Comparison of ENCODE assay signal across 10 cellular contexts in the genomic region with DNA sequence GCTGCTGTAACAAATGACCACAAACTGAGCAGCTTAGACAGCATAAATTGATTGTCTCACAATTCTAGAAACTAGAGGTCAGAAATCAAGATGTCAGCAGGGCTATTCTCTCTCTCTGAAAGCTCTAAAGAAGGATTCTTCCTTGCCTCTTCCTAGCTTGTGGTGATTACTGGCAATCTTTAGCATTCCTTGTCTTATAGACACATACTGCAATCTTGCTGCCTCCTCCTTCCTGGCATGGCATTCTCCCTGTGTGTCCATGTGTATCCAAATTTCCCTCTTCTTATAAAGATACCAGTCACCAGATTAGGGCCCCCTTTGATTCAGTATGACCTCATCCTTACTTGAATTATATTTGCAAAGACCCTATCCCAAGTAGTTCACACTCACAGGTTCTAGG. TPM values are rescaled to one million over a fixed set of nuclear protein-coding genes. Genes with fewer than 3 reads are reported as not detected.
DNase-seq lines count a peak whose midpoint lies in the region; ATAC-seq and TF ChIP-seq lines count a peak whose summit lies in the region.
"Had no signal": no experiment of that assay in that cellular context is flagged by ENCODE, and none has a peak within 500 bp of the region (broad histone marks: within the 10 kb centered on the region; RNA-seq: fewer than 3 reads in every experiment).

No MANE protein-coding gene starts in this region.

- no peak overlapping the region for H3K4me3 ChIP-seq in CD4-positive, alpha-beta memory T cell (ENCODE audit: low read length in 2 of 2)
- H3K4me3 ChIP-seq in naive thymus-derived CD4-positive, alpha-beta T cell (ENCODE audit: low read length), result no peak overlapping the region

- no peak for DNase-seq in CD4-positive, alpha-beta memory T cell
- DNase-seq in HFFc6, result peak; percentile 18
- peak; percentile 10 for DNase-seq in astrocyte of the hippocampus (ENCODE audit: low read depth, low spot score)
- no peak for DNase-seq in naive thymus-derived CD4-positive, alpha-beta T cell
- DNase-seq in NCI-H1417 (lab: John Stamatoyannopoulos, UW), result no peak
- no peak for DNase-seq in GM19238 (ENCODE audit: insufficient read length, low spot score)
- no peak for DNase-seq in hypothalamus (lab: John Stamatoyannopoulos, UW)
- DNase-seq: DMS79 treated with DMSO at 0.1 percent for 48 hours, NCI-H2081 treated with DMSO at 0.1 percent for 48 hours had no signal

- no peaks in the 10 kb centered on the region for H3K9me3 Mint-ChIP-seq in CD4-positive, alpha-beta memory T cell
- no peaks in the 10 kb centered on the region for H3K9me3 Mint-ChIP-seq in HFFc6
- no peaks in the 10 kb centered on the region for H3K9me3 Mint-ChIP-seq in naive thymus-derived CD4-positive, alpha-beta T cell

- peaks cover 33 to 71% (median 47%) of the 10 kb centered on the region in 4 donors for H3K4me1 Mint-ChIP-seq in CD4-positive, alpha-beta memory T cell
- H3K4me1 Mint-ChIP-seq in HFFc6 (ENCODE audit: low read depth), result peaks cover 28% of the 10 kb centered on the region
- peaks cover 36 to 77% (median 63%) of the 10 kb centered on the region in 7 donors for H3K4me1 Mint-ChIP-seq in naive thymus-derived CD4-positive, alpha-beta T cell

- H3K36me3 ChIP-seq in CD4-positive, alpha-beta memory T cell (ENCODE audit: insufficient read depth, low read length), result no peaks in the 10 kb centered on the region
- H3K36me3 ChIP-seq in naive thymus-derived CD4-positive, alpha-beta T cell (ENCODE audit: control insufficient read depth in 2 of 3, insufficient read depth in 3 of 3, low read length in 3 of 3), result peaks cover 0 to 18% (median 0%) of the 10 kb centered on the region in 3 experiments

- no peaks in the 10 kb centered on the region for H3K27me3 Mint-ChIP-seq in CD4-positive, alpha-beta memory T cell
- H3K27me3 Mint-ChIP-seq in HFFc6 (ENCODE audit: insufficient read depth), result no peaks in the 10 kb centered on the region; the same call in 1 of the 2 replicates
- H3K27me3 Mint-ChIP-seq in naive thymus-derived CD4-positive, alpha-beta T cell, result no peaks in the 10 kb centered on the region

- no peaks in the 10 kb centered on the region for H3K9me3 ChIP-seq in CD4-positive, alpha-beta memory T cell (ENCODE audit: control insufficient read depth in 1 of 2, low read length in 2 of 2)
- H3K9me3 ChIP-seq in naive thymus-derived CD4-positive, alpha-beta T cell (ENCODE audit: control insufficient read depth in 2 of 3, low read length in 3 of 3), result no peaks in the 10 kb centered on the region

- no peak for ATAC-seq in naive thymus-derived CD4-positive, alpha-beta T cell
- no peak for ATAC-seq in GM18873 (IDR thresholded peaks at IDR 0.05; ENCODE audit: low FRiP score, unreplicated experiment)

- CTCF ChIA-PET in CD4-positive, alpha-beta memory T cell (lab: Charles Lee; ENCODE audit: partially characterized antibody), result no interaction called here
- CTCF ChIA-PET in naive thymus-derived CD4-positive, alpha-beta T cell (lab: Charles Lee), result no interaction called here

- H3K27ac ChIP-seq in CD4-positive, alpha-beta memory T cell (ENCODE audit: low read depth, low read length), result no peak overlapping the region
- peak overlapping the region; percentile 1 for H3K27ac ChIP-seq in naive thymus-derived CD4-positive, alpha-beta T cell (ENCODE audit: low read depth, low read length)

- H3K27me3 ChIP-seq in CD4-positive, alpha-beta memory T cell (ENCODE audit: insufficient read depth, low read length), result no peaks in the 10 kb centered on the region
- H3K27me3 ChIP-seq in naive thymus-derived CD4-positive, alpha-beta T cell (ENCODE audit: control insufficient read depth in 2 of 2, insufficient read depth in 2 of 2, low read length in 2 of 2), result no peaks in the 10 kb centered on the region

- peak overlapping the region in 6 of 7 donors; percentile 10 to 91 (median 50) for H3K27ac Mint-ChIP-seq in CD4-positive, alpha-beta memory T cell
- peak overlapping the region; percentile 62 for H3K27ac Mint-ChIP-seq in HFFc6
- peak overlapping the region; percentile 11 to 96 (median 72) for H3K27ac Mint-ChIP-seq in naive thymus-derived CD4-positive, alpha-beta T cell

- intact Hi-C loops in CD4-positive, alpha-beta memory T cell (cut with micrococcal nuclease), result loop anchor here (10.0 kb wide), 1 partner anchor 190 kb away; a partner anchor contains a TSS
- intact Hi-C loops in naive thymus-derived CD4-positive, alpha-beta T cell (cut with micrococcal nuclease), result loop anchor here in 1 of 2 donors (10.0 kb wide), 1 partner anchor 1260 kb away; no protein-coding TSS in a partner anchor

- TF ChIP-seq CTCF in HFFc6 (IDR thresholded peaks at IDR 0.05), result no peak

- H3K36me3 Mint-ChIP-seq in CD4-positive, alpha-beta memory T cell, result peaks cover 11 to 38% of the 10 kb centered on the region in 2 donors
- H3K36me3 Mint-ChIP-seq in HFFc6 (ENCODE audit: low read depth), result peaks cover 24% of the 10 kb centered on the region
- H3K36me3 Mint-ChIP-seq in naive thymus-derived CD4-positive, alpha-beta T cell, result peaks cover 5 to 21% (median 11%) of the 10 kb centered on the region in 5 donors

- H3K4me1 ChIP-seq in CD4-positive, alpha-beta memory T cell (ENCODE audit: insufficient read depth, low read length), result peaks cover 44% of the 10 kb centered on the region
- H3K4me1 ChIP-seq in naive thymus-derived CD4-positive, alpha-beta T cell (ENCODE audit: control insufficient read depth in 2 of 2, insufficient read depth in 2 of 2, low read length in 2 of 2), result peaks cover 14 to 16% of the 10 kb centered on the region in 2 donors

- POLR2A ChIA-PET in CD4-positive, alpha-beta memory T cell (lab: Charles Lee; ENCODE audit: partially characterized antibody), result interaction anchor here (6.2 kb wide), 1 partner anchor 16 kb away, joined by 66 read pairs; a partner anchor contains a TSS
- POLR2A ChIA-PET in naive thymus-derived CD4-positive, alpha-beta T cell (lab: Charles Lee), result interaction anchor here (0.6 to 5.2 kb wide), 3 partner anchors 9 to 93 kb away, joined by 3 to 59 read pairs (median 15); a partner anchor contains a TSS

- peak overlapping the region in 6 of 8 donors; percentile 30 to 100 (median 98) for H3K4me3 Mint-ChIP-seq in CD4-positive, alpha-beta memory T cell
- peak overlapping the region; percentile 98 for H3K4me3 Mint-ChIP-seq in HFFc6
- peak overlapping the region; percentile 36 to 99 (median 96) for H3K4me3 Mint-ChIP-seq in naive thymus-derived CD4-positive, alpha-beta T cell

RNA-seq across cellular contexts. Expression of a gene that starts 2.3 kb away (rescaled TPM):
- total RNA-seq in CD4-positive, alpha-beta memory T cell, result 10 to 100 TPM; 40.1 to 43.5 TPM
- 10 to 100 TPM; 18.1 to 29.2 TPM for polyA plus RNA-seq in CD4-positive, alpha-beta memory T cell
- total RNA-seq in HFFc6 (2021; fragmentation: NEBNext Ultra II Directional; extraction: Animal tissue kit (Norgen Biotek cat#: 25700)), result 10 to 100 TPM; 15.7 to 22.0 (median 17.3) TPM
- total RNA-seq in naive thymus-derived CD4-positive, alpha-beta T cell, result 10 to 100 TPM; 24.9 to 43.2 (median 34.5) TPM
- 10 to 100 TPM; 15.0 to 18.9 TPM for polyA plus RNA-seq in naive thymus-derived CD4-positive, alpha-beta T cell

RNA-seq across cellular contexts. Expression of a gene that starts 2.4 kb away (rescaled TPM):
- 10 to 100 TPM; 32.4 to 33.6 TPM for total RNA-seq in CD4-positive, alpha-beta memory T cell
- 10 to 100 TPM; 37.1 to 47.3 TPM for polyA plus RNA-seq in CD4-positive, alpha-beta memory T cell
- total RNA-seq in HFFc6 (2021; fragmentation: NEBNext Ultra II Directional; extraction: Animal tissue kit (Norgen Biotek cat#: 25700)), result 100 to 1,000 TPM in 1 of 6 experiments, 10 to 100 TPM in 5; 86.0 to 102 (median 93.7) TPM
- 10 to 100 TPM; 13.3 to 30.1 (median 26.3) TPM for total RNA-seq in naive thymus-derived CD4-positive, alpha-beta T cell
- 10 to 100 TPM; 23.4 to 26.0 TPM for polyA plus RNA-seq in naive thymus-derived CD4-positive, alpha-beta T cell

RNA-seq across cellular contexts. Expression of a gene that starts 16.8 kb away (rescaled TPM):
- 1 to 10 TPM; 1.5 to 1.6 TPM for total RNA-seq in CD4-positive, alpha-beta memory T cell
- 1 to 10 TPM; 3.6 to 4.9 TPM for polyA plus RNA-seq in CD4-positive, alpha-beta memory T cell
- total RNA-seq in HFFc6 (2021; fragmentation: NEBNext Ultra II Directional; extraction: Animal tissue kit (Norgen Biotek cat#: 25700)), result 1 to 10 TPM; 4.7 to 7.2 (median 5.4) TPM
- 10 to 100 TPM in 1 of 5 experiments, 1 to 10 TPM in 3, under 1 TPM in 1; 0.29 to 12.1 (median 1.2) TPM for total RNA-seq in naive thymus-derived CD4-positive, alpha-beta T cell
- polyA plus RNA-seq in naive thymus-derived CD4-positive, alpha-beta T cell, result 1 to 10 TPM; 4.9 to 6.0 TPM

Comparison
In these comparisons a context has a peak if more than half of its experiments do, and no peak if none do; other contexts are left out.
1. DNase-seq: peak in HFFc6 (single experiment) and astrocyte of the hippocampus (single experiment); none in CD4-positive, alpha-beta memory T cell (0 of 5), naive thymus-derived CD4-positive, alpha-beta T cell (0 of 9), NCI-H1417 (0 of 3), GM19238 (single experiment) and hypothalamus (0 of 51).
2. Peak in every context shown above with its lines, with median percentiles within 50 percentile points of each other: H3K27ac Mint-ChIP-seq and H3K4me3 Mint-ChIP-seq.